In the genomic region with DNA sequence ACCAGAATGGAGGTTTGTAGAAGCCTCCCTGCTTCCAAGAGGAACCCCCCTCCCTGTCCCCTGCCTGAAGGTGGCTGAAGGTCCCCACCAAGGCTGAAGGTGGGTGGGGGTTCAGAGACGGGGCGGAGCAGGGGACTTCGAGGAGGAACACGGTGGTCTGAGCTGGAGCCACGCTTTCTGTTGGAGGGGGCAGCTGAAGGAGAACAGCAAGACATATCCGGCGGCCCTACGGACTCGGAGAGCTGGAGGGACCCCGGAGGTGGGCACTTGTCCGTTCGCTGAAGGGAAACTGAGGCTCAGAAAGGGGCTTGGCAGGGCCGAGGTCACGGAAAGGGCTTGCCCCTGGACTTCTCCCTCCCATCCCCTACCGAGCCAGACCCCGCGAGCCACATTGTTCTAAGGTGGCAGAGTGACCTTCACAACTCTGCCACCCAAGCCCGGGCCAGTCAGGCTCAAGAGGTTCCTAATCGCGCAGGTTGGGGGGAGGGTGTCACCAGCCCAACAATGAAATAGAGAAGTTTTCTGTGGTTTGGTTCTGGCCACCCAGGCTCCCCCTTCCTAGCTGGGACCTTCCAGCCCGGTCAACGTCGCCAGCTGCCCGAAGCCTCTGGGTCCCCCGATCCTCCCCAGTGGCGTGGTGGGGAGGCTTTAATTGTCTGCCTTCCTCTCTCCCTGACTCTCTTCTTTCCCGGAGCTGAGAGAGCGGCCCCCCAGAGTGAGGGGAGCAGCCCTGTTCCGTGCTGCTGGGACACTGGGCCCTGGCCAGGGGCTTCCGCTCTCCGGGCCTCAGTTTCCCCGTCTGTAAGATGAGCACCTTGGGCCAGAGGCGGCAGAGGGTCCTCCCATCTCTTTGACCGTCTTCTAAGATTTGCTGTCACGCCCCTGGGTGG, we compare ENCODE assay signal across 1 cellular context.
TF ChIP-seq lines count a peak whose summit lies in the region.

No MANE protein-coding gene starts in this region.

TF ChIP-seq in IMR-90, 13 proteins besides CTCF, POLR2A, EP300 and RAD21:
- TF ChIP-seq MAFK (IDR thresholded peaks at IDR 0.05; ENCODE audit: low read depth, low read length) (no peak), RCOR1 (IDR thresholded peaks at IDR 0.05; ENCODE audit: insufficient replicate concordance, low read length) (no peak), BHLHE40 (IDR thresholded peaks at IDR 0.05; ENCODE audit: low read depth, low read length) (no peak), SMC3 (IDR thresholded peaks at IDR 0.05; ENCODE audit: low read depth, low read length) (no peak), CHD1 (IDR thresholded peaks at IDR 0.05; ENCODE audit: low read depth, low read length) (no peak), FOS (IDR thresholded peaks at IDR 0.05; ENCODE audit: low read depth, low read length) (no peak), MXI1 (IDR thresholded peaks at IDR 0.05; ENCODE audit: borderline replicate concordance, low read depth, low read length) (no peak), MAZ (IDR thresholded peaks at IDR 0.05; ENCODE audit: borderline replicate concordance, low read depth, low read length) (no peak), CEBPB (IDR thresholded peaks at IDR 0.05; ENCODE audit: low read depth, low read length) (no peak), USF2 (IDR thresholded peaks at IDR 0.05; ENCODE audit: low read depth, low read length) (no peak), NFE2L2 (IDR thresholded peaks at IDR 0.05; ENCODE audit: low read depth, low read length) (no peak), RFX5 (IDR thresholded peaks at IDR 0.05; ENCODE audit: low read depth, low read length) (no peak)
- TF ChIP-seq, protein P1, sequence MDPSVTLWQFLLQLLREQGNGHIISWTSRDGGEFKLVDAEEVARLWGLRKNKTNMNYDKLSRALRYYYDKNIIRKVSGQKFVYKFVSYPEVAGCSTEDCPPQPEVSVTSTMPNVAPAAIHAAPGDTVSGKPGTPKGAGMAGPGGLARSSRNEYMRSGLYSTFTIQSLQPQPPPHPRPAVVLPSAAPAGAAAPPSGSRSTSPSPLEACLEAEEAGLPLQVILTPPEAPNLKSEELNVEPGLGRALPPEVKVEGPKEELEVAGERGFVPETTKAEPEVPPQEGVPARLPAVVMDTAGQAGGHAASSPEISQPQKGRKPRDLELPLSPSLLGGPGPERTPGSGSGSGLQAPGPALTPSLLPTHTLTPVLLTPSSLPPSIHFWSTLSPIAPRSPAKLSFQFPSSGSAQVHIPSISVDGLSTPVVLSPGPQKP (IDR thresholded peaks at IDR 0.05; ENCODE audit: borderline replicate concordance, low read depth, low read length) = no peak
